In genomic region chr11:43072096-43072495, GRCh38 we compare ENCODE assay signal across 12 cellular contexts.
DNase-seq lines count a peak whose midpoint lies in the region; TF ChIP-seq lines count a peak whose summit lies in the region.
"Had no signal": no experiment of that assay in that cellular context is flagged by ENCODE, and none has a peak within 500 bp of the region (broad histone marks: within the 10 kb centered on the region; RNA-seq: fewer than 3 reads in every experiment).

No MANE protein-coding gene starts in this region.

- no CpG with 5 or more reads among the region's 3 CpGs for WGBS in H9 (ENCODE audit: extremely low coverage, insufficient read length, low lambda C conversion rate)

- H3K79me2 ChIP-seq in H9 (ENCODE audit: insufficient read depth, low read length): no peaks in the 10 kb centered on the region

- H2BK20ac ChIP-seq in H9 (ENCODE audit: low read depth, low read length, poor library complexity, severe bottlenecking): no peak overlapping the region

- no peaks in the 10 kb centered on the region for H3K23me2 ChIP-seq in H9 (ENCODE audit: insufficient read length, low read depth, low read length, poor library complexity, severe bottlenecking)

- no peak overlapping the region for H2AFZ ChIP-seq in H9 (ENCODE audit: low read length)

- H3K14ac ChIP-seq in H9 (ENCODE audit: insufficient read depth, low read length): no peak overlapping the region

- TF ChIP-seq CTCF in H9 (conservative IDR thresholded peaks at IDR 0.05) (no peak), VCaP (conservative IDR thresholded peaks at IDR 0.05) (no peak), foreskin fibroblast (IDR thresholded peaks at IDR 0.05; ENCODE audit: low read depth, low read length) (no peak)

- no peak overlapping the region for H3K18ac ChIP-seq in H9 (ENCODE audit: insufficient read length, low read depth, low read length)

- peaks cover 38 to 51% of the 10 kb centered on the region in 2 experiments for H3K4me1 Mint-ChIP-seq in H9

- H3T11ph ChIP-seq in H9 (ENCODE audit: low read length): no peak overlapping the region

- H4K5ac ChIP-seq in H9 (ENCODE audit: insufficient read length, low read depth, low read length): no peak overlapping the region

- no peaks in the 10 kb centered on the region; the same call in 1 of the 2 replicates for H3K27me3 ChIP-seq in H9 (ENCODE audit: insufficient read depth, low read length)

- no peak overlapping the region for H3K9ac ChIP-seq in H9 (ENCODE audit: extremely low read depth, insufficient read length, low read length)

- H3K36me3 Mint-ChIP-seq in H9 (ENCODE audit: insufficient read depth in 1 of 3, low read depth in 3 of 3): peaks cover 1 to 25% (median 15%) of the 10 kb centered on the region in 3 experiments

- no peak overlapping the region for H3K4me2 ChIP-seq in H9 (ENCODE audit: insufficient read depth, insufficient read length, low read length)

- H2AK5ac ChIP-seq in H9 (ENCODE audit: insufficient read length, low read length): no peak overlapping the region

- peaks cover 27 to 30% of the 10 kb centered on the region in 2 experiments for H3K9me3 Mint-ChIP-seq in H9

- no peaks in the 10 kb centered on the region for H4K20me1 ChIP-seq in H9 (ENCODE audit: control insufficient read depth, insufficient read depth, insufficient read length)

- H3K27ac Mint-ChIP-seq in H9: peak overlapping the region in 2 of 3 experiments; percentile 33 to 69; a peak in 4 of 7 replicates

- H2BK12ac ChIP-seq in H9 (ENCODE audit: insufficient read length, low read depth, low read length): no peak overlapping the region

- DNase-seq in Ammon's horn (ENCODE audit: low spot score): peak; percentile 7
- DNase-seq in H9: peak; percentile 52
- peak; percentile 32 for DNase-seq in iPS-NIHi11 (ENCODE audit: low spot score)
- no peak for DNase-seq in NCI-H2171 treated with DMSO at 0.1 percent for 48 hours (lab: John Stamatoyannopoulos, UW)
- no peak for DNase-seq in kidney tubule cell (ENCODE audit: low spot score)
- DNase-seq in foreskin fibroblast: no peak
- no peak for DNase-seq in activated CD4-positive, alpha-beta T cell treated with anti-CD3 and anti-CD28 coated beads, Interleukin-2, amount 50 U/mL, for 48 hours
- DNase-seq: Calu3, KG1, NCI-H1436, NCI-H774 had no signal

- no peak overlapping the region for H3K56ac ChIP-seq in H9 (ENCODE audit: insufficient read length, low read depth, low read length)

- H3K4ac ChIP-seq in H9 (ENCODE audit: low read depth, low read length): no peak overlapping the region

- no peak overlapping the region for H3K27ac ChIP-seq in H9 (ENCODE audit: insufficient read length, low read depth, low read length)
- peak overlapping the region; percentile 42 for H3K27ac ChIP-seq in VCaP

- H3K9me3 ChIP-seq in H9 (ENCODE audit: control insufficient read depth, low read depth, low read length): no peaks in the 10 kb centered on the region

- no peak overlapping the region for H2BK15ac ChIP-seq in H9 (ENCODE audit: low read depth, low read length)

- H3K4me3 Mint-ChIP-seq in H9: no peak overlapping the region

- no peak overlapping the region for H2BK120ac ChIP-seq in H9 (ENCODE audit: low read depth, low read length, poor library complexity, severe bottlenecking)

- H2BK5ac ChIP-seq in H9 (ENCODE audit: insufficient read length, low read length): no peak overlapping the region

- no peak overlapping the region for H3K4me3 ChIP-seq in foreskin fibroblast (ENCODE audit: low read depth in 1 of 2, low read length in 2 of 2)

- no peak overlapping the region for H4K91ac ChIP-seq in H9 (ENCODE audit: insufficient read length, low read depth, low read length)

- H4K8ac ChIP-seq in H9 (replicated peaks; ENCODE audit: insufficient read length, low read depth, low read length): no peak overlapping the region

- H3K4me1 ChIP-seq in H9 (ENCODE audit: insufficient read depth, low read length): peaks cover 2% of the 10 kb centered on the region; the same call in 1 of the 2 replicates

- H3K23ac ChIP-seq in H9 (ENCODE audit: insufficient read length, low read depth, low read length): no peak overlapping the region

- no peaks in the 10 kb centered on the region for H3K79me1 ChIP-seq in H9 (ENCODE audit: insufficient read depth, low read depth, low read length, poor library complexity, severe bottlenecking)

- no peaks in the 10 kb centered on the region for H3K27me3 Mint-ChIP-seq in H9 (ENCODE audit: low read depth)

Comparison
In these comparisons a context has a peak if more than half of its experiments do, and no peak if none do; other contexts are left out.
1. DNase-seq: peak in Ammon's horn (single experiment), H9 (single experiment) and iPS-NIHi11 (single experiment); none in NCI-H2171 treated with DMSO at 0.1 percent for 48 hours (single experiment), kidney tubule cell (single experiment), foreskin fibroblast (0 of 2) and activated CD4-positive, alpha-beta T cell treated with anti-CD3 and anti-CD28 coated beads, Interleukin-2, amount 50 U/mL, for 48 hours (0 of 2).